In the genomic region with DNA sequence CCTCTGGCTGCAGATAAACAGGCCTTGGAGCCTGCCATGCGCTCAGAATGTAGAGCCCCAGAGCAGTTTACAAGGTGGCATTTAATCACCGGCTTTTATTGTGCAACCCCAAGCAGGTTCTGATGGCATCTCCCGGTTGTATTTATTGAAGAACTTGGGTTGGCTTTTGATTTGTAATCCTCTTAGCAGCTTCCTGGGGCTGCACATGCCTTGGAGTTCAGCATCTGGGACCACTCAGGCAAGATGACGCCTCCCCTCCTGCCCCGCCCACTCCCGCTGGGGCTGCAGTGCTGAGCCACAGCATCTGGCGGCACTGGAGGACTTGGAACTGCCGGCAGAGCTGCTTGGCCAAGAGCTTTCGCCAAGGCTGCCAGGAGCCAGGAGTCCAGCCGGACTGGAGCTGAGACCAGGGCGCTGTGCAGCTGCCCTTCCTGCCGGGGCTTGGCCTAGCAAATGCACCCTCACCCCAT, we compare ENCODE assay signal across 8 cellular contexts. TPM values are rescaled to one million over a fixed set of nuclear protein-coding genes. Genes with fewer than 3 reads are reported as not detected.
A peak's percentile ranks its signal among the peaks of the same experiment; 100 is the strongest.
DNase-seq lines count a peak whose midpoint lies in the region; ATAC-seq and TF ChIP-seq lines count a peak whose summit lies in the region.

No MANE protein-coding gene starts in this region.

- H3K36me3 ChIP-seq in GM23248 (ENCODE audit: low read depth) (no peaks in the 10 kb centered on the region), right atrium auricular region (no peaks in the 10 kb centered on the region), gastrocnemius medialis (no peaks in the 10 kb centered on the region), OCI-LY7 (ENCODE audit: insufficient read depth, low read length) (no peaks in the 10 kb centered on the region)

- H3K79me2 ChIP-seq in GM23248 (ENCODE audit: insufficient read depth) (no peaks in the 10 kb centered on the region), OCI-LY7 (ENCODE audit: insufficient read depth, low read depth, low read length) (no peaks in the 10 kb centered on the region)

- no peak for TF ChIP-seq POLR2A in gastrocnemius medialis (IDR thresholded peaks at IDR 0.05)

- H3K27me3 ChIP-seq in GM23248 (replicated peaks; ENCODE audit: insufficient read depth), result peaks cover 8% of the 10 kb centered on the region; the same call in 1 of the 2 replicates
- H3K27me3 ChIP-seq in right atrium auricular region, result no peaks in the 10 kb centered on the region
- H3K27me3 ChIP-seq in gastrocnemius medialis, result no peaks in the 10 kb centered on the region

- BruUV-seq in OCI-LY7 (replicated peaks; lab: Mats Ljungman, UMichigan), result no TSS peak

- H2AFZ ChIP-seq in GM23248, result no peak overlapping the region
- H2AFZ ChIP-seq in OCI-LY7 (ENCODE audit: low read length), result no peak overlapping the region

- POLR2A ChIA-PET in OCI-LY7 (lab: Charles Lee), result no interaction called here

- H3F3A ChIP-seq in GM23248 (ENCODE audit: insufficient read depth), result peaks cover 7% of the 10 kb centered on the region; the same call in 1 of the 2 replicates

- TF ChIP-seq CTCF in right atrium auricular region (IDR thresholded peaks at IDR 0.05), result peak; percentile 26 to 61
- TF ChIP-seq CTCF in gastrocnemius medialis (IDR thresholded peaks at IDR 0.05 in 4 of 5, conservative IDR thresholded peaks at IDR 0.05 in 1 of 5), result peak in 4 of 5 experiments; percentile 21 to 59 (median 48)
- TF ChIP-seq CTCF in OCI-LY7 (conservative IDR thresholded peaks at IDR 0.05; ENCODE audit: low read length), result no peak

- no peak overlapping the region for H3K9ac ChIP-seq in GM23248

- WGBS in GM23248 (ENCODE audit: low coverage in 1 of 2, low lambda C conversion rate in 2 of 2, missing lambda C conversion rate in 2 of 2), 2 experiments, result 2% methylated on average over 12 of the region's 12 CpGs

- H3K27me3 Mint-ChIP-seq in activated naive CD4-positive, alpha-beta T cell treated with anti-CD3 and anti-CD28 coated beads for 36 hours (ENCODE audit: low read depth), result peaks cover 15% of the 10 kb centered on the region
- peaks cover 16% of the 10 kb centered on the region for H3K27me3 Mint-ChIP-seq in activated CD8-positive, alpha-beta memory T cell treated with anti-CD3 and anti-CD28 coated beads, Interleukin-2, amount 10 ng/mL, durations not matched to agents 7 days and 5 days

- H3K4me1 ChIP-seq in GM23248 (ENCODE audit: insufficient read depth) (peaks cover 40% of the 10 kb centered on the region), right atrium auricular region (peaks cover 0 to 76% of the 10 kb centered on the region in 2 donors), gastrocnemius medialis (peaks cover 29 to 43% of the 10 kb centered on the region in 2 donors), OCI-LY7 (ENCODE audit: insufficient read depth, low read length, poor library complexity, severe bottlenecking) (no peaks in the 10 kb centered on the region)

- no peaks in the 10 kb centered on the region for H3K4me1 Mint-ChIP-seq in activated naive CD4-positive, alpha-beta T cell treated with anti-CD3 and anti-CD28 coated beads for 36 hours (ENCODE audit: low read depth)
- H3K4me1 Mint-ChIP-seq in activated CD8-positive, alpha-beta memory T cell treated with anti-CD3 and anti-CD28 coated beads, Interleukin-2, amount 10 ng/mL, durations not matched to agents 7 days and 5 days, result peaks cover 1% of the 10 kb centered on the region

- CTCF ChIA-PET in OCI-LY7 (lab: Charles Lee; ENCODE audit: unreplicated experiment), result no interaction called here
- CTCF ChIA-PET in activated naive CD4-positive, alpha-beta T cell treated with anti-CD3 and anti-CD28 coated beads for 36 hours (lab: Charles Lee), result interaction anchor here (1.7 kb wide), 1 partner anchor 8 kb away, joined by 7 read pairs; no protein-coding TSS in a partner anchor
- CTCF ChIA-PET in activated CD8-positive, alpha-beta memory T cell treated with anti-CD3 and anti-CD28 coated beads, Interleukin-2, amount 10 ng/mL, durations not matched to agents 7 days and 5 days (lab: Charles Lee), result no interaction called here

- H3K36me3 Mint-ChIP-seq in activated naive CD4-positive, alpha-beta T cell treated with anti-CD3 and anti-CD28 coated beads for 36 hours (ENCODE audit: low read depth), result no peaks in the 10 kb centered on the region
- no peaks in the 10 kb centered on the region for H3K36me3 Mint-ChIP-seq in activated CD8-positive, alpha-beta memory T cell treated with anti-CD3 and anti-CD28 coated beads, Interleukin-2, amount 10 ng/mL, durations not matched to agents 7 days and 5 days

- H3K9me2 ChIP-seq in GM23248 (ENCODE audit: insufficient read depth) (no peaks in the 10 kb centered on the region), OCI-LY7 (ENCODE audit: insufficient read depth, low read length) (no peaks in the 10 kb centered on the region)

- H3K4me3 Mint-ChIP-seq in activated naive CD4-positive, alpha-beta T cell treated with anti-CD3 and anti-CD28 coated beads for 36 hours, result no peak overlapping the region
- no peak overlapping the region for H3K4me3 Mint-ChIP-seq in activated CD8-positive, alpha-beta memory T cell treated with anti-CD3 and anti-CD28 coated beads, Interleukin-2, amount 10 ng/mL, durations not matched to agents 7 days and 5 days

- no peak overlapping the region for H3K27ac Mint-ChIP-seq in activated naive CD4-positive, alpha-beta T cell treated with anti-CD3 and anti-CD28 coated beads for 36 hours
- no peak overlapping the region for H3K27ac Mint-ChIP-seq in activated CD8-positive, alpha-beta memory T cell treated with anti-CD3 and anti-CD28 coated beads, Interleukin-2, amount 10 ng/mL, durations not matched to agents 7 days and 5 days

- peak; percentile 69 to 81 for ATAC-seq in gastrocnemius medialis
- no peak for ATAC-seq in GM21390 (IDR thresholded peaks at IDR 0.05; ENCODE audit: unreplicated experiment)
- ATAC-seq in activated CD8-positive, alpha-beta memory T cell treated with anti-CD3 and anti-CD28 coated beads, Interleukin-2, amount 10 ng/mL, durations not matched to agents 7 days and 5 days, result no peak

- H3K4me2 ChIP-seq in GM23248 (ENCODE audit: unreplicated experiment), result peak overlapping the region; percentile 4
- no peak overlapping the region for H3K4me2 ChIP-seq in OCI-LY7 (ENCODE audit: low read length)

- H4K20me1 ChIP-seq in GM23248 (ENCODE audit: insufficient read depth) (no peaks in the 10 kb centered on the region), OCI-LY7 (ENCODE audit: insufficient read depth, low read length) (no peaks in the 10 kb centered on the region)

- peak; percentile 99 for DNase-seq in GM23248
- peak; percentile 23 for DNase-seq in amniotic stem cell (lab: John Stamatoyannopoulos, UW)
- peak; percentile 91 for DNase-seq in right atrium auricular region (ENCODE audit: low spot score)
- peak; percentile 69 to 90 for DNase-seq in gastrocnemius medialis
- no peak for DNase-seq in OCI-LY7 (ENCODE audit: low spot score)
- DNase-seq in activated naive CD4-positive, alpha-beta T cell treated with anti-CD3 and anti-CD28 coated beads for 36 hours, result no peak
- DNase-seq in activated CD8-positive, alpha-beta memory T cell treated with anti-CD3 and anti-CD28 coated beads, Interleukin-2, amount 10 ng/mL, durations not matched to agents 7 days and 5 days, result no peak

- H3K9me3 Mint-ChIP-seq in activated naive CD4-positive, alpha-beta T cell treated with anti-CD3 and anti-CD28 coated beads for 36 hours, result no peaks in the 10 kb centered on the region
- no peaks in the 10 kb centered on the region for H3K9me3 Mint-ChIP-seq in activated CD8-positive, alpha-beta memory T cell treated with anti-CD3 and anti-CD28 coated beads, Interleukin-2, amount 10 ng/mL, durations not matched to agents 7 days and 5 days (ENCODE audit: low read depth)

- intact Hi-C loops in gastrocnemius medialis (cut with DNase I; ENCODE audit: low total_unique reads) (loop anchor here (1.0 to 5.0 kb wide), 3 partner anchors 34 to 128 kb away; no protein-coding TSS in a partner anchor), OCI-LY7 (cut with micrococcal nuclease; ENCODE audit: unreplicated experiment) (no loop called here)
- intact Hi-C loops in activated naive CD4-positive, alpha-beta T cell treated with anti-CD3 and anti-CD28 coated beads for 36 hours (cut with micrococcal nuclease), result no loop called here

- no peaks in the 10 kb centered on the region for H3K9me3 ChIP-seq in GM23248 (ENCODE audit: low read depth)
- H3K9me3 ChIP-seq in right atrium auricular region, result no peaks in the 10 kb centered on the region
- no peaks in the 10 kb centered on the region for H3K9me3 ChIP-seq in gastrocnemius medialis
- no peaks in the 10 kb centered on the region for H3K9me3 ChIP-seq in OCI-LY7 (ENCODE audit: low read length)

- in situ Hi-C loops in GM23248 (cut with MboI), result no loop called here
- in situ Hi-C loops in gastrocnemius medialis (cut with MboI; ENCODE audit: low sequenced_read_pairs in 4 of 4), result no loop called here

- H3K4me3 ChIP-seq in GM23248 (no peak overlapping the region), right atrium auricular region (no peak overlapping the region), gastrocnemius medialis (no peak overlapping the region), OCI-LY7 (ENCODE audit: low read depth, low read length, poor library complexity, severe bottlenecking) (no peak overlapping the region)

- H3K27ac ChIP-seq in GM23248 (peak overlapping the region; percentile 37), right atrium auricular region (peak overlapping the region; percentile 53 to 58), gastrocnemius medialis (peak overlapping the region; percentile 34 to 65 (median 41)), OCI-LY7 (ENCODE audit: low read depth, low read length, poor library complexity, severe bottlenecking) (no peak overlapping the region)

RNA-seq across cellular contexts. Expression of a gene that starts 5.3 kb away (rescaled TPM):
- total RNA-seq in GM23248 (2014; rRNA removed; shearing (Covaris generic)), result 3.2 and 5.9 TPM in 2 replicates
- polyA plus RNA-seq in GM23248 (2016; fragmentation: Nextera tagmentation; extraction: Ambion mirVana), result 5.2 and 5.7 TPM in 2 replicates
- total RNA-seq in right atrium auricular region, result 100 to 1,000 TPM in 1 of 2 donors, 10 to 100 TPM in 1; 33.8 to 124 TPM
- 10 to 100 TPM in 3 of 4 donors, 1 to 10 TPM in 1; 8.4 to 22.2 (median 16.0) TPM for total RNA-seq in gastrocnemius medialis
- not detected in 2 replicates for total RNA-seq in OCI-LY7 (2014; rRNA removed; shearing (Covaris generic))
- total RNA-seq in OCI-LY7 (2022), result not detected in 2 replicates
- total RNA-seq in activated naive CD4-positive, alpha-beta T cell treated with anti-CD3 and anti-CD28 coated beads for 36 hours, result not detected
- total RNA-seq in activated CD8-positive, alpha-beta memory T cell treated with anti-CD3 and anti-CD28 coated beads, Interleukin-2, amount 10 ng/mL, durations not matched to agents 7 days and 5 days, result not detected

Comparison
In these comparisons a context has a peak if more than half of its experiments do, and no peak if none do; other contexts are left out.
1. DNase-seq: peak in GM23248 (single experiment), amniotic stem cell (single experiment), right atrium auricular region (single experiment) and gastrocnemius medialis (2 of 2); none in OCI-LY7 (single experiment), activated naive CD4-positive, alpha-beta T cell treated with anti-CD3 and anti-CD28 coated beads for 36 hours (single experiment) and activated CD8-positive, alpha-beta memory T cell treated with anti-CD3 and anti-CD28 coated beads, Interleukin-2, amount 10 ng/mL, durations not matched to agents 7 days and 5 days (single experiment).
2. ATAC-seq: peak in gastrocnemius medialis (2 of 2); none in GM21390 (single experiment) and activated CD8-positive, alpha-beta memory T cell treated with anti-CD3 and anti-CD28 coated beads, Interleukin-2, amount 10 ng/mL, durations not matched to agents 7 days and 5 days (single experiment).